9 cellular contexts compared by ENCODE assay signal in genomic region chr20:34579191-34579661, GRCh38. TPM values are rescaled to one million over a fixed set of nuclear protein-coding genes. Genes with fewer than 3 reads are reported as not detected.
A peak's percentile ranks its signal among the peaks of the same experiment; 100 is the strongest.
DNase-seq lines count a peak whose midpoint lies in the region; ATAC-seq, FAIRE-seq and TF ChIP-seq lines count a peak whose summit lies in the region.
"Had no signal": no experiment of that assay in that cellular context is flagged by ENCODE, and none has a peak within 500 bp of the region (broad histone marks: within the 10 kb centered on the region; RNA-seq: fewer than 3 reads in every experiment).

No MANE protein-coding gene starts in this region.

- no peak overlapping the region for H3K9ac ChIP-seq in K562 (ENCODE audit: insufficient read depth in 1 of 2, low read depth in 2 of 2, low read length in 2 of 2)

- no peaks in the 10 kb centered on the region for H3K79me2 ChIP-seq in K562 (ENCODE audit: control insufficient read depth, insufficient read depth, low read length)

- in situ Hi-C loops in K562 (cut with MboI): no loop called here

- FAIRE-seq in K562 (lab: Jason Lieb, UNC) (no peak), islet of Langerhans (lab: Jason Lieb, UNC) (peak; percentile 27)
- FAIRE-seq: endometrium had no signal

- no TSS peak for BruUV-seq in K562 (replicated peaks; lab: Mats Ljungman, UMichigan)

- TF ChIP-seq POLR2A in K562 (conservative IDR thresholded peaks at IDR 0.05): no peak

- H3K4me1 ChIP-seq in K562 (replicated peaks in 1 of 2; ENCODE audit: control insufficient read depth in 2 of 2, insufficient read depth in 2 of 2, low read length in 2 of 2): no peaks in the 10 kb centered on the region
- H3K4me1 ChIP-seq in thymus (ENCODE audit: control insufficient read depth, insufficient read depth, low read length): no peaks in the 10 kb centered on the region

- peak in 1 of 2 experiments; percentile 44; a peak in 2 of 4 replicates for TF ChIP-seq RAD21 in K562 (CRISPR knock-in tag; conservative IDR thresholded peaks at IDR 0.05 in 1 of 2, IDR thresholded peaks at IDR 0.05 in 1 of 2)

- WGBS in K562 (ENCODE audit: insufficient coverage, low coverage, missing lambda C conversion rate): 53% methylated on average over 7 of the region's 7 CpGs
- WGBS in thymus: 95% methylated on average over 7 of the region's 7 CpGs

- H2AFZ ChIP-seq in K562 (ENCODE audit: low read depth, low read length): no peak overlapping the region

- H3K9me3 ChIP-seq in K562 (replicated peaks; ENCODE audit: control insufficient read depth, insufficient read depth, low read depth, low read length) (no peaks in the 10 kb centered on the region), thymus (ENCODE audit: control insufficient read depth) (no peaks in the 10 kb centered on the region)

- DNase-seq in Ammon's horn (ENCODE audit: low spot score): peak; percentile 95
- DNase-seq in LHCN-M2 (ENCODE audit: low read depth): peak; percentile 74
- peak in 1 of 4 experiments; percentile 17 for DNase-seq in K562 (ENCODE audit: extremely low read depth in 1 of 4, low spot score in 3 of 4)
- DNase-seq in 8988T: no peak

- ATAC-seq in K562 (peak; percentile 46; the same call in 1 of the 3 replicates), GM18498 (IDR thresholded peaks at IDR 0.05; ENCODE audit: unreplicated experiment) (no peak), HG02678 (IDR thresholded peaks at IDR 0.05; ENCODE audit: unreplicated experiment) (no peak)

- H3K9me1 ChIP-seq in K562 (ENCODE audit: control insufficient read depth, insufficient read depth, low read length): no peaks in the 10 kb centered on the region

- no peaks in the 10 kb centered on the region for H3K27me3 ChIP-seq in K562 (ENCODE audit: control insufficient read depth in 2 of 2, insufficient read depth in 2 of 2, low read length in 2 of 2)
- no peaks in the 10 kb centered on the region for H3K27me3 ChIP-seq in thymus (ENCODE audit: control insufficient read depth, insufficient read depth)

- POLR2A ChIA-PET in K562 (lab: Yijun Ruan, JAX): no interaction called here

- no peak overlapping the region for H3K27ac ChIP-seq in K562 (ENCODE audit: extremely low read depth, low read depth, low read length)
- H3K27ac ChIP-seq in thymus (ENCODE audit: low read depth): peak overlapping the region; percentile 8

- H3K4me2 ChIP-seq in K562 (ENCODE audit: insufficient read depth, low read length): no peak overlapping the region

- TF ChIP-seq CTCF in K562 (IDR thresholded peaks at IDR 0.05 in 2 of 3, conservative IDR thresholded peaks at IDR 0.05 in 1 of 3; ENCODE audit: insufficient read depth in 2 of 3, low read depth in 1 of 3, low read length in 3 of 3): peak in 2 of 3 experiments; percentile 34 to 41; a peak in 2 of 6 replicates

- intact Hi-C loops in K562 (cut with micrococcal nuclease): no loop called here

- H3K4me3 ChIP-seq in K562 (no peak overlapping the region), thymus (ENCODE audit: low read length) (no peak overlapping the region)

- TF ChIP-seq EP300 in K562 (IDR thresholded peaks at IDR 0.05; ENCODE audit: low read length): no peak

- H3K36me3 ChIP-seq in K562 (ENCODE audit: control insufficient read depth, insufficient read depth, low read length) (peaks cover 23% of the 10 kb centered on the region; the same call in 2 of the 3 replicates), thymus (ENCODE audit: control insufficient read depth, insufficient read depth) (peaks cover 32% of the 10 kb centered on the region)

- CTCF ChIA-PET in K562 (lab: Yijun Ruan, JAX; ENCODE audit: low intra/inter-chr PET ratio): interaction anchor here (0.5 to 0.6 kb wide), 3 partner anchors 190 to 388 kb away, joined by 3 read pairs; no protein-coding TSS in a partner anchor

- no peaks in the 10 kb centered on the region; the same call in 1 of the 2 replicates for H4K20me1 ChIP-seq in K562 (replicated peaks; ENCODE audit: control insufficient read depth, insufficient read depth, low read length)

TF ChIP-seq in K562, 482 proteins besides CTCF, POLR2A, EP300 and RAD21:
- TF ChIP-seq RFX1 (IDR thresholded peaks at IDR 0.05) (no peak), U2AF1 (optimal IDR thresholded peaks at IDR 0.05; ENCODE audit: low read depth, low read length) (no peak), JUN (IDR thresholded peaks at IDR 0.05; ENCODE audit: borderline replicate concordance, low read depth, low read length) (peak; percentile 68; the same call in 1 of the 2 replicates), JUN (CRISPR knock-in tag; IDR thresholded peaks at IDR 0.05; ENCODE audit: borderline replicate concordance) (no peak), CUX1 (CRISPR knock-in tag; IDR thresholded peaks at IDR 0.05) (no peak), COPS2 (conservative IDR thresholded peaks at IDR 0.05) (no peak), FOS (IDR thresholded peaks at IDR 0.05; ENCODE audit: extremely low read depth, insufficient read length) (peak; percentile 1), KDM4B (IDR thresholded peaks at IDR 0.05; ENCODE audit: borderline replicate concordance in 2 of 2, low read depth in 1 of 2) (no peak), FOSL1 (tag; conservative IDR thresholded peaks at IDR 0.05) (peak; percentile 85), JUND (IDR thresholded peaks at IDR 0.05; ENCODE audit: borderline replicate concordance, low read depth, low read length) (peak; percentile 91), JUND (tag; IDR thresholded peaks at IDR 0.05; ENCODE audit: borderline replicate concordance, low read depth, low read length) (peak; percentile 91), ZNF324 (CRISPR knock-in tag; IDR thresholded peaks at IDR 0.05) (no peak)
- TF ChIP-seq, protein P1, sequence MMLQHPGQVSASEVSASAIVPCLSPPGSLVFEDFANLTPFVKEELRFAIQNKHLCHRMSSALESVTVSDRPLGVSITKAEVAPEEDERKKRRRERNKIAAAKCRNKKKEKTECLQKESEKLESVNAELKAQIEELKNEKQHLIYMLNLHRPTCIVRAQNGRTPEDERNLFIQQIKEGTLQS (IDR thresholded peaks at IDR 0.05): peak; percentile 86
- TF ChIP-seq, protein P1 (CRISPR knock-in tag; conservative IDR thresholded peaks at IDR 0.05): 0 out of 2 replicates have a peak, but pooled peaks have one; percentile 48

RNA-seq across cellular contexts. Expression of gene MAP1LC3A, which starts 20.7 kb away (rescaled TPM):
- total RNA-seq in LHCN-M2 (2014; rRNA removed): 41.0 and 44.2 TPM in 2 replicates
- 72.0 TPM for polyA plus RNA-seq in LHCN-M2 (2012)
- total RNA-seq in K562 (2011; cell fraction: chromatin; rRNA removed; ENCODE audit: low replicate concordance): not detected in 2 replicates
- total RNA-seq in K562 (2011; cell fraction: nucleolus; rRNA removed): not detected in 2 replicates
- not detected in 2 replicates for total RNA-seq in K562 (2011; cell fraction: nucleoplasm; rRNA removed)
- 0.27 TPM in 1 of 2 replicates, not detected in the other for total RNA-seq in K562 (2014; rRNA removed)
- not detected in 2 replicates for total RNA-seq in K562 (2014; rRNA removed; fragmentation: Illumina TruSeq; extraction: Trizol)
- not detected in 2 replicates for total RNA-seq in K562 (2015; rRNA removed; fragmentation: Illumina TruSeq; extraction: Trizol)
- 0.22 and 0.38 TPM in 2 replicates for total RNA-seq in K562 (2021)
- polyA plus RNA-seq in K562 (2011; rRNA removed): not detected in 2 replicates
- polyA plus RNA-seq in K562 (2011; cell fraction: cytosol; rRNA removed): not detected in 2 replicates
- not detected in 2 replicates for polyA plus RNA-seq in K562 (2011; cell fraction: nucleus; rRNA removed)
- 0.07 and 0.57 TPM in 2 replicates for polyA plus RNA-seq in K562 (2012)
- not detected in 2 replicates for polyA plus RNA-seq in K562 (2014; fragmentation: Illumina TruSeq; extraction: Trizol)
- not detected for polyA plus RNA-seq in K562 (2014; fragmentation: Nextera tagmentation; extraction: Ambion mirVana)
- 0.28 TPM in 1 of 2 replicates, not detected in the other for polyA plus RNA-seq in K562 (2014; rRNA removed)
- polyA minus RNA-seq in K562 (2011; rRNA and poly(A)+ RNA removed): not detected in 2 replicates
- polyA minus RNA-seq in K562 (2011; cell fraction: cytosol; rRNA and poly(A)+ RNA removed): not detected in 2 replicates
- not detected in 2 replicates for polyA minus RNA-seq in K562 (2011; cell fraction: nucleus; rRNA and poly(A)+ RNA removed)
- 37.5 TPM for polyA plus RNA-seq in thymus

Comparison
In these comparisons a context has a peak if more than half of its experiments do, and no peak if none do; other contexts are left out.
1. RNA of gene MAP1LC3A, which starts 20.7 kb away (total RNA-seq): 41.0 to 44.2 TPM in LHCN-M2; 0.22 to 0.38 TPM in K562; every median in the first group is over 10 times any median in the second.